22 cellular contexts compared by ENCODE assay signal in the genomic region with DNA sequence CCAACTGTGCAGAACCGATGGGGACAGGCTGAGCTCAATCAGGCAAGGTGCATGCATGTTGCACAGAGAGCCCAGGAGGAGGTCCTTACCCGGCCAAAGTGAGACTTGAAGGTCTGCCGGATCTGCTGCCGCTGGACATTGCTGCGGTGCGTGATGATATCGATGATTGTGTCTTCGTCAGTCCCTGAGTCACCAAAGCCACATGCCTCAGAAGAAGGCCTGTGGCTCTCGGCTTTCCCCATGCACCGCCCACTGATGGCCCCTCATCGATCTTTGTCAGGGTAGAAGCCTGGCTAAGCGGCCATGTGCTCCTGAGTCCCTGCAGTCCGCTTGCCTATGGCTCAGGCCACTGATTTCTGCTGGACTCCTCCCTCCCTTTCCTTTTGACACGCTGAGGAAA. TPM values are rescaled to one million over a fixed set of nuclear protein-coding genes. Genes with fewer than 3 reads are reported as not detected.
DNase-seq lines count a peak whose midpoint lies in the region; ATAC-seq and TF ChIP-seq lines count a peak whose summit lies in the region.
"Had no signal": no experiment of that assay in that cellular context is flagged by ENCODE, and none has a peak within 500 bp of the region (broad histone marks: within the 10 kb centered on the region; RNA-seq: fewer than 3 reads in every experiment).

No MANE protein-coding gene starts in this region.

- no peaks in the 10 kb centered on the region for H3K9me3 Mint-ChIP-seq in activated T-cell treated with anti-CD3 and anti-CD28 coated beads, Interleukin-2, amount 50 U/mL, for 24 hours
- H3K9me3 Mint-ChIP-seq: activated CD4-positive, alpha-beta T cell treated with anti-CD3 and anti-CD28 coated beads, Interleukin-2, amount 10 ng/mL, durations not matched to agents 7 days and 5 days; effector memory CD8-positive, alpha-beta T cell; nephron progenitor cell; stimulated activated naive CD8-positive, alpha-beta T cell treated with anti-CD3 and anti-CD28 coated beads, Interleukin-15, amount 100 ng/mL, for 72 hours had no signal

- POLR2A ChIA-PET in OCI-LY7 (lab: Charles Lee), result interaction anchor here (0.9 to 2.2 kb wide), 5 partner anchors 19 to 118 kb away, joined by 3 to 11 read pairs (median 4); no protein-coding TSS in a partner anchor

- H3K9me3 ChIP-seq in OCI-LY7 (ENCODE audit: low read length), result no peaks in the 10 kb centered on the region
- no peaks in the 10 kb centered on the region for H3K9me3 ChIP-seq in gastroesophageal sphincter
- no peaks in the 10 kb centered on the region for H3K9me3 ChIP-seq in stomach
- no peaks in the 10 kb centered on the region for H3K9me3 ChIP-seq in ovary
- H3K9me3 ChIP-seq: body of pancreas, esophagus squamous epithelium had no signal

- H3K4me1 ChIP-seq in OCI-LY7 (ENCODE audit: insufficient read depth, low read length, poor library complexity, severe bottlenecking) (peaks cover 58% of the 10 kb centered on the region), gastroesophageal sphincter (peaks cover 0 to 87% (median 11%) of the 10 kb centered on the region in 3 donors), stomach (peaks cover 10 to 67% (median 37%) of the 10 kb centered on the region in 4 donors), ovary (ENCODE audit: insufficient read depth) (no peaks in the 10 kb centered on the region)

- H3K4me3 Mint-ChIP-seq in activated T-cell treated with anti-CD3 and anti-CD28 coated beads, Interleukin-2, amount 50 U/mL, for 24 hours, result no peak overlapping the region
- H3K4me3 Mint-ChIP-seq: activated CD4-positive, alpha-beta T cell treated with anti-CD3 and anti-CD28 coated beads, Interleukin-2, amount 10 ng/mL, durations not matched to agents 7 days and 5 days; effector memory CD8-positive, alpha-beta T cell; nephron progenitor cell; stimulated activated naive CD8-positive, alpha-beta T cell treated with anti-CD3 and anti-CD28 coated beads, Interleukin-15, amount 100 ng/mL, for 72 hours had no signal

- peaks cover 53% of the 10 kb centered on the region for H3K4me1 Mint-ChIP-seq in activated T-cell treated with anti-CD3 and anti-CD28 coated beads, Interleukin-2, amount 50 U/mL, for 24 hours (ENCODE audit: low read depth)

- peak overlapping the region; percentile 69 for H3K4me2 ChIP-seq in OCI-LY7 (ENCODE audit: low read length)

- peaks cover 18% of the 10 kb centered on the region for H3K36me3 ChIP-seq in OCI-LY7 (ENCODE audit: insufficient read depth, low read length)
- H3K36me3 ChIP-seq in gastroesophageal sphincter, result peaks cover 0 to 98% of the 10 kb centered on the region in 2 donors
- peaks cover 49 to 94% (median 89%) of the 10 kb centered on the region in 4 donors for H3K36me3 ChIP-seq in stomach
- no peaks in the 10 kb centered on the region for H3K36me3 ChIP-seq in ovary

- no peak for DNase-seq in activated T-cell treated with anti-CD3 and anti-CD28 coated beads, Interleukin-2, amount 50 U/mL, for 24 hours
- DNase-seq in activated T-cell treated with anti-CD3 and anti-CD28 coated beads, Interleukin-2, amount 50 U/mL, for 1 hour, result no peak
- no peak for DNase-seq in OCI-LY7 (ENCODE audit: low spot score)
- no peak for DNase-seq in stomach
- no peak for DNase-seq in ovary
- DNase-seq: activated CD4-positive, alpha-beta T cell treated with anti-CD3 and anti-CD28 coated beads, Interleukin-2, amount 10 ng/mL, durations not matched to agents 7 days and 5 days; activated naive CD4-positive, alpha-beta T cell treated with anti-CD3 and anti-CD28 coated beads, Interleukin-2, amount 50 U/mL, for 16 hours; activated T-cell treated with anti-CD3 and anti-CD28 coated beads for 4 hours; body of pancreas; effector memory CD8-positive, alpha-beta T cell; esophagus squamous epithelium; GM23248; NCI-H1694 treated with DMSO at 0.1 percent for 48 hours; NCI-H748 treated with DMSO at 0.1 percent for 48 hours; nephron progenitor cell; PC-3; SHP77 treated with DMSO at 0.1 percent for 48 hours; stimulated activated CD4-positive, alpha-beta T cell treated with anti-CD3 and anti-CD28 coated beads, Interleukin-2, amount 100 ng/mL, for 24 hours; stimulated activated naive CD8-positive, alpha-beta T cell treated with anti-CD3 and anti-CD28 coated beads, Interleukin-15, amount 100 ng/mL, for 72 hours had no signal

- no peaks in the 10 kb centered on the region for H4K20me1 ChIP-seq in OCI-LY7 (ENCODE audit: insufficient read depth, low read length)

- TF ChIP-seq CTCF in OCI-LY7 (conservative IDR thresholded peaks at IDR 0.05; ENCODE audit: low read length) (no peak), gastroesophageal sphincter (IDR thresholded peaks at IDR 0.05) (no peak), stomach (IDR thresholded peaks at IDR 0.05) (no peak), ovary (IDR thresholded peaks at IDR 0.05) (no peak)

- TF ChIP-seq POLR2A in gastroesophageal sphincter (IDR thresholded peaks at IDR 0.05), result no peak
- no peak for TF ChIP-seq POLR2A in stomach (IDR thresholded peaks at IDR 0.05)
- TF ChIP-seq POLR2A in ovary (IDR thresholded peaks at IDR 0.05), result no peak

- 60 to 95% methylated on average over 1 to 4 of the region's 14 CpGs for WGBS in gastroesophageal sphincter (ENCODE audit: low coverage in 1 of 2), 2 donors
- 89 to 96% (median 94%) methylated on average over 11 to 14 of the region's 14 CpGs for WGBS in stomach, 5 donors
- WGBS in ovary, 3 donors, result 88 to 92% (median 89%) methylated on average over 14 of the region's 14 CpGs

- no peaks in the 10 kb centered on the region for H3K9me2 ChIP-seq in OCI-LY7 (ENCODE audit: insufficient read depth, low read length)

- H3K4me3 ChIP-seq in OCI-LY7 (ENCODE audit: low read depth, low read length, poor library complexity, severe bottlenecking) (no peak overlapping the region), gastroesophageal sphincter (no peak overlapping the region), stomach (no peak overlapping the region), ovary (no peak overlapping the region)
- H3K4me3 ChIP-seq: body of pancreas, esophagus squamous epithelium, GM23248 had no signal

- peak overlapping the region; percentile 94 for H3K27ac Mint-ChIP-seq in activated T-cell treated with anti-CD3 and anti-CD28 coated beads, Interleukin-2, amount 50 U/mL, for 24 hours
- H3K27ac Mint-ChIP-seq: nephron progenitor cell had no signal

- no peaks in the 10 kb centered on the region for H3K79me2 ChIP-seq in OCI-LY7 (ENCODE audit: insufficient read depth, low read depth, low read length)

- no peak overlapping the region for H3K27ac ChIP-seq in OCI-LY7 (ENCODE audit: low read depth, low read length, poor library complexity, severe bottlenecking)
- peak overlapping the region in 3 of 4 donors; percentile 55 to 67 (median 56) for H3K27ac ChIP-seq in gastroesophageal sphincter
- peak overlapping the region in 3 of 5 donors; percentile 26 to 67 (median 40) for H3K27ac ChIP-seq in stomach
- no peak overlapping the region for H3K27ac ChIP-seq in ovary
- H3K27ac ChIP-seq: body of pancreas, GM23248 had no signal

- peaks cover 99% of the 10 kb centered on the region for H3K36me3 Mint-ChIP-seq in activated T-cell treated with anti-CD3 and anti-CD28 coated beads, Interleukin-2, amount 50 U/mL, for 24 hours (ENCODE audit: low read depth)

- TF ChIP-seq EP300 in gastroesophageal sphincter (IDR thresholded peaks at IDR 0.05), result no peak
- no peak for TF ChIP-seq EP300 in stomach (IDR thresholded peaks at IDR 0.05)
- no peak for TF ChIP-seq EP300 in ovary (IDR thresholded peaks at IDR 0.05)

- CTCF ChIA-PET in OCI-LY7 (lab: Charles Lee; ENCODE audit: unreplicated experiment), result interaction anchor here (0.6 to 4.6 kb wide), 2 partner anchors 32 to 42 kb away, joined by 3 to 33 read pairs; no protein-coding TSS in a partner anchor

- BruUV-seq in OCI-LY7 (replicated peaks; lab: Mats Ljungman, UMichigan), result no TSS peak

- ATAC-seq in gastroesophageal sphincter (no peak), HG03565 (IDR thresholded peaks at IDR 0.05; ENCODE audit: unreplicated experiment) (no peak), GM18873 (IDR thresholded peaks at IDR 0.05; ENCODE audit: low FRiP score, unreplicated experiment) (no peak)
- ATAC-seq: effector memory CD8-positive, alpha-beta T cell; PC-3 had no signal

- intact Hi-C loops in OCI-LY7 (cut with micrococcal nuclease; ENCODE audit: unreplicated experiment) (no loop called here), stomach (cut with DNase I; ENCODE audit: low total_unique reads) (no loop called here), ovary (cut with DNase I) (loop anchor here in 3 of 4 donors (5.0 to 10.0 kb wide), 3 partner anchors 102 to 114 kb away; partner anchors contain the start of gene CCDC69 (in 1 of the 3))

- no peak overlapping the region for H2AFZ ChIP-seq in OCI-LY7 (ENCODE audit: low read length)
- H2AFZ ChIP-seq: GM23248 had no signal

- H3K27me3 ChIP-seq in gastroesophageal sphincter (no peaks in the 10 kb centered on the region), stomach (no peaks in the 10 kb centered on the region), ovary (no peaks in the 10 kb centered on the region)
- H3K27me3 ChIP-seq: body of pancreas, esophagus squamous epithelium had no signal

- no peaks in the 10 kb centered on the region for H3K27me3 Mint-ChIP-seq in activated T-cell treated with anti-CD3 and anti-CD28 coated beads, Interleukin-2, amount 50 U/mL, for 24 hours
- H3K27me3 Mint-ChIP-seq: activated CD4-positive, alpha-beta T cell treated with anti-CD3 and anti-CD28 coated beads, Interleukin-2, amount 10 ng/mL, durations not matched to agents 7 days and 5 days; effector memory CD8-positive, alpha-beta T cell; stimulated activated naive CD8-positive, alpha-beta T cell treated with anti-CD3 and anti-CD28 coated beads, Interleukin-15, amount 100 ng/mL, for 72 hours had no signal

RNA-seq across cellular contexts. Expression of gene ANXA6, which starts 34.8 kb away (rescaled TPM):
- total RNA-seq in OCI-LY7 (2014; rRNA removed; shearing (Covaris generic)), result 26.1 and 35.6 TPM in 2 replicates
- total RNA-seq in OCI-LY7 (2022), result 52.9 and 74.1 TPM in 2 replicates
- 100 to 1,000 TPM; 359 to 435 (median 375) TPM for total RNA-seq in gastroesophageal sphincter
- 100 to 1,000 TPM in 3 of 5 donors, 10 to 100 TPM in 2; 28.4 to 240 (median 133) TPM for total RNA-seq in stomach
- 100 to 1,000 TPM in 1 of 3 donors, 10 to 100 TPM in 2; 66.0 to 103 (median 73.6) TPM for polyA plus RNA-seq in stomach
- 100 to 1,000 TPM; 117 to 346 (median 225) TPM for total RNA-seq in ovary
- 100 to 1,000 TPM; 183 to 541 TPM for polyA plus RNA-seq in ovary

RNA-seq across cellular contexts. Expression of gene TNIP1, which starts 42.0 kb away (rescaled TPM):
- 51.4 and 55.9 TPM in 2 replicates for total RNA-seq in OCI-LY7 (2014; rRNA removed; shearing (Covaris generic))
- total RNA-seq in OCI-LY7 (2022) (76.3 and 77.5 TPM in 2 replicates), gastroesophageal sphincter (100 to 1,000 TPM in 2 of 4 donors, 10 to 100 TPM in 2; 74.2 to 142 (median 97.9) TPM), stomach (100 to 1,000 TPM in 3 of 5 donors, 10 to 100 TPM in 2; 67.4 to 136 (median 118) TPM), ovary (10 to 100 TPM; 39.4 to 89.7 (median 69.9) TPM)
- polyA plus RNA-seq in stomach (100 to 1,000 TPM in 1 of 3 donors, 10 to 100 TPM in 2; 45.1 to 122 (median 90.8) TPM), ovary (10 to 100 TPM; 51.0 to 57.6 TPM)

Comparison
In these comparisons a context has a peak if more than half of its experiments do, and no peak if none do; other contexts are left out.
1. H3K27ac ChIP-seq: peak in gastroesophageal sphincter (3 of 4) and stomach (3 of 5); none in OCI-LY7 (single experiment) and ovary (0 of 2).
2. intact Hi-C loops: an anchor here in ovary (5.0 to 10.0 kb wide); none called in OCI-LY7 and stomach.